Comparison of ENCODE assay signal across 8 cellular contexts in genomic region chr19:45250832-45251451, GRCh38.
DNase-seq lines count a peak whose midpoint lies in the region; ATAC-seq and TF ChIP-seq lines count a peak whose summit lies in the region.

TSS of gene MARK4 (plus strand) at chr19:45251271. CDS start at chr19:45251589, 318 bp downstream.

- no peak for ATAC-seq in HG03521 (IDR thresholded peaks at IDR 0.05; ENCODE audit: unreplicated experiment)

- DNase-seq in SHP77 (lab: John Stamatoyannopoulos, UW) (peak; percentile 23 to 43), SHP77 treated with DMSO at 0.1 percent for 48 hours (lab: John Stamatoyannopoulos, UW) (no peak), NCI-H2196 (lab: John Stamatoyannopoulos, UW; ENCODE audit: unreplicated experiment) (peak; percentile 47), choroid plexus epithelial cell (ENCODE audit: low read depth) (peak; percentile 46), kidney tubule cell (ENCODE audit: low spot score) (peak; percentile 59)
- peak; percentile 31 to 32 for DNase-seq in activated CD4-positive, alpha-beta T cell treated with anti-CD3 and anti-CD28 coated beads for 24 hours (ENCODE audit: low read depth in 2 of 2)
- peak; percentile 12 to 27 for DNase-seq in stimulated activated CD4-positive, alpha-beta T cell treated with anti-CD3 and anti-CD28 coated beads, Interleukin-15, amount 100 ng/mL, for 48 hours (ENCODE audit: low read depth in 2 of 2)

- TF ChIP-seq CTCF in choroid plexus epithelial cell (conservative IDR thresholded peaks at IDR 0.05; ENCODE audit: low read depth, low read length) = no peak

- peak within 1 kb of the TSS; percentile 76 for H3K4me3 ChIP-seq in choroid plexus epithelial cell (ENCODE audit: low read depth, low read length)
